33 cellular contexts compared by ENCODE assay signal in genomic region chr9:94078086-94078485, GRCh38.
"Had no signal": no experiment of that assay in that cellular context is flagged by ENCODE, and none has a peak within 500 bp of the region (broad histone marks: within the 10 kb centered on the region; RNA-seq: fewer than 3 reads in every experiment).

No MANE protein-coding gene starts in this region.

- H3K27me3 ChIP-seq: adrenal gland, body of pancreas, brain microvascular endothelial cell, breast epithelium had no signal

- FAIRE-seq: astrocyte, TTC549 had no signal

- DNase-seq: activated B cell treated with CpG ODN at 0.5 μM for 24 hours; activated CD4-positive, alpha-beta memory T cell treated with anti-CD3 and anti-CD28 coated beads for 36 hours; activated CD4-positive, alpha-beta T cell treated with anti-CD3 and anti-CD28 coated beads for 4 hours; activated CD4-positive, alpha-beta T cell treated with anti-CD3 and anti-CD28 coated beads, Interleukin-2, amount 10 ng/mL, durations not matched to agents 24 days and 14 days; activated CD4-positive, alpha-beta T cell treated with anti-CD3 and anti-CD28 coated beads, Interleukin-2, amount 50 U/mL, for 1 hour; activated CD4-positive, alpha-beta T cell treated with anti-CD3 and anti-CD28 coated beads, Interleukin-2, amount 50 U/mL, for 4 hours; activated CD4-positive, CD25-positive, alpha-beta regulatory T cell treated with anti-CD3 and anti-CD28 coated beads, Interleukin-2, amount 50 U/mL, for 72 hours; activated CD8-positive, alpha-beta memory T cell treated with anti-CD3 and anti-CD28 coated beads, Interleukin-2, amount 50 U/mL, for 4 hours; activated CD8-positive, alpha-beta T cell treated with anti-CD3 and anti-CD28 coated beads for 36 hours; activated effector memory CD4-positive, alpha-beta T cell treated with anti-CD3 and anti-CD28 coated beads, Interleukin-2, amount 50 U/mL, for 16 hours; activated gamma-delta T cell treated with Interleukin-2 at 50 U/mL for 16 hours; activated naive CD4-positive, alpha-beta T cell; activated naive CD4-positive, alpha-beta T cell treated with anti-CD3 and anti-CD28 coated beads for 36 hours; activated naive CD4-positive, alpha-beta T cell treated with anti-CD3 and anti-CD28 coated beads, Interleukin-2, amount 50 U/mL, for 16 hours; activated naive CD8-positive, alpha-beta T cell treated with anti-CD3 and anti-CD28 coated beads for 36 hours; activated T-cell treated with anti-CD3 and anti-CD28 coated beads for 4 hours; activated T-cell treated with anti-CD3 and anti-CD28 coated beads, Interleukin-2, amount 50 U/mL, for 1 hour; activated T-cell treated with anti-CD3 and anti-CD28 coated beads, Interleukin-2, amount 50 U/mL, for 4 hours; activated T-cell treated with anti-CD3 and anti-CD28 coated beads, Interleukin-2, amount 50 U/mL, for 72 hours; adrenal gland; amniotic stem cell; aorta; body of pancreas; brain microvascular endothelial cell; central memory CD4-positive, alpha-beta T cell; T-helper 2 cell; T-helper 9 cell had no signal

- ATAC-seq: activated CD8-positive, alpha-beta T cell treated with anti-CD3 and anti-CD28 coated beads for 36 hours; activated naive CD4-positive, alpha-beta T cell treated with anti-CD3 and anti-CD28 coated beads, Interleukin-2, amount 50 U/mL, for 72 hours; activated T-cell treated with anti-CD3 and anti-CD28 coated beads, Interleukin-2, amount 50 U/mL, for 4 hours; activated T-cell treated with anti-CD3 and anti-CD28 coated beads, Interleukin-2, amount 50 U/mL, for 72 hours; activated T-helper 17 cell treated with anti-CD3 and anti-CD28 coated beads, Interleukin-2, amount 50 U/mL, for 72 hours; body of pancreas had no signal

- H3K4me3 ChIP-seq: adrenal gland, body of pancreas, breast epithelium had no signal

- H3K27ac ChIP-seq: adrenal gland, body of pancreas, brain microvascular endothelial cell, breast epithelium, VCaP had no signal

- H3K36me3 ChIP-seq: adrenal gland, brain microvascular endothelial cell, breast epithelium had no signal

- H3K9me3 ChIP-seq: adrenal gland, body of pancreas, breast epithelium had no signal
